Comparison of ENCODE assay signal across 17 cellular contexts in genomic region chr10:16905304-16905703, GRCh38.
A peak's percentile ranks its signal among the peaks of the same experiment; 100 is the strongest.
DNase-seq lines count a peak whose midpoint lies in the region; ATAC-seq, FAIRE-seq and TF ChIP-seq lines count a peak whose summit lies in the region.
"Had no signal": no experiment of that assay in that cellular context is flagged by ENCODE, and none has a peak within 500 bp of the region (broad histone marks: within the 10 kb centered on the region; RNA-seq: fewer than 3 reads in every experiment).

No MANE protein-coding gene starts in this region.

- H3K36me3 ChIP-seq in bronchial epithelial cell (ENCODE audit: control insufficient read depth, insufficient read depth, low read length), result no peaks in the 10 kb centered on the region
- H3K36me3 ChIP-seq in vagina, result no peaks in the 10 kb centered on the region

- DNase-seq in HFF-Myc (ENCODE audit: extremely low read depth, low read depth), result peak; percentile 82
- DNase-seq in bronchial epithelial cell (ENCODE audit: low read depth), result no peak
- no peak for DNase-seq in mesothelial cell of epicardium (ENCODE audit: low spot score in 2 of 2, unreplicated experiment in 2 of 2)
- DNase-seq in vagina (ENCODE audit: extremely low spot score in 2 of 2), result no peak
- DNase-seq in RPMI8226, result no peak
- DNase-seq in T1000 (lab: John Stamatoyannopoulos, UW), result no peak
- DNase-seq: activated CD4-positive, alpha-beta T cell treated with anti-CD3 and anti-CD28 coated beads, Interleukin-2, amount 50 U/mL, for 4 hours; activated naive CD4-positive, alpha-beta T cell treated with anti-CD3 and anti-CD28 coated beads for 36 hours; left colon; NCI-H1694; NCI-H345; NK-92 treated with Interleukin-12 subunit alpha and Interleukin-12 subunit beta, amount 100 ng/mL, for 24 hours; stimulated activated CD4-positive, alpha-beta T cell treated with anti-CD3 and anti-CD28 coated beads, Interleukin-4, amount 100 ng/mL, for 24 hours had no signal

- H3K4me3 Mint-ChIP-seq in mesothelial cell of epicardium, result no peak overlapping the region
- H3K4me3 Mint-ChIP-seq: activated naive CD4-positive, alpha-beta T cell treated with anti-CD3 and anti-CD28 coated beads for 36 hours had no signal

- H3K4me1 Mint-ChIP-seq in mesothelial cell of epicardium, result peaks cover 19% of the 10 kb centered on the region

- H3K27ac ChIP-seq in vagina, result peak overlapping the region; percentile 38
- H3K27ac ChIP-seq: VCaP had no signal

- peak overlapping the region; percentile 5 for H3K27ac Mint-ChIP-seq in mesothelial cell of epicardium
- H3K27ac Mint-ChIP-seq: activated naive CD4-positive, alpha-beta T cell treated with anti-CD3 and anti-CD28 coated beads for 36 hours had no signal

- H3K9me3 ChIP-seq in vagina, result no peaks in the 10 kb centered on the region

- H3K27me3 ChIP-seq in bronchial epithelial cell (ENCODE audit: control insufficient read depth, insufficient read depth, low read length), result no peaks in the 10 kb centered on the region
- H3K27me3 ChIP-seq in vagina, result no peaks in the 10 kb centered on the region

- TF ChIP-seq POLR2A in vagina (IDR thresholded peaks at IDR 0.05), result no peak

- no peaks in the 10 kb centered on the region for H3K4me1 ChIP-seq in vagina

- peak; percentile 82 for FAIRE-seq in bronchial epithelial cell (lab: Jason Lieb, UNC)

- no peak for ATAC-seq in GM18502 (IDR thresholded peaks at IDR 0.05; ENCODE audit: poor library complexity, unreplicated experiment)
- ATAC-seq: esophagus mucosa, left colon had no signal

- H3K4me3 ChIP-seq in HFF-Myc (replicated peaks; ENCODE audit: low read depth, low read length) (no peak overlapping the region), bronchial epithelial cell (ENCODE audit: low read depth, low read length) (no peak overlapping the region), vagina (no peak overlapping the region)
- H3K4me3 ChIP-seq: skin epidermis had no signal

- intact Hi-C loops in vagina (cut with DNase I), result no loop called here

- no peaks in the 10 kb centered on the region for H3K27me3 Mint-ChIP-seq in mesothelial cell of epicardium (ENCODE audit: low read depth)

- TF ChIP-seq CTCF in HFF-Myc (IDR thresholded peaks at IDR 0.05; ENCODE audit: low read depth, low read length, missing control alignments) (no peak), bronchial epithelial cell (IDR thresholded peaks at IDR 0.05; ENCODE audit: insufficient read depth, low read length, severe bottlenecking) (no peak), mesothelial cell of epicardium (IDR thresholded peaks at IDR 0.05; ENCODE audit: unreplicated experiment) (no peak), vagina (IDR thresholded peaks at IDR 0.05) (no peak)

- H3K9me3 Mint-ChIP-seq in mesothelial cell of epicardium, result peaks cover 11% of the 10 kb centered on the region
- H3K9me3 Mint-ChIP-seq: activated naive CD4-positive, alpha-beta T cell treated with anti-CD3 and anti-CD28 coated beads for 36 hours had no signal

- H3K36me3 Mint-ChIP-seq in mesothelial cell of epicardium, result peaks cover 5% of the 10 kb centered on the region
